In genomic region chr9:9625248-9625647, GRCh38 we compare ENCODE assay signal across 23 cellular contexts.
"Had no signal": no experiment of that assay in that cellular context is flagged by ENCODE, and none has a peak within 500 bp of the region (broad histone marks: within the 10 kb centered on the region; RNA-seq: fewer than 3 reads in every experiment).

No MANE protein-coding gene starts in this region.

- H3K4me3 ChIP-seq: gastrocnemius medialis, heart left ventricle, pancreas, psoas muscle, right atrium auricular region, tibial nerve had no signal

- ATAC-seq: effector memory CD8-positive, alpha-beta T cell; gastrocnemius medialis; heart left ventricle; naive thymus-derived CD4-positive, alpha-beta T cell; pancreas; psoas muscle had no signal

- DNase-seq: activated CD4-positive, alpha-beta memory T cell treated with anti-CD3 and anti-CD28 coated beads for 36 hours; activated CD4-positive, alpha-beta T cell treated with anti-CD3 and anti-CD28 coated beads, Interleukin-2, amount 10 ng/mL, durations not matched to agents 24 days and 14 days; activated CD4-positive, CD25-positive, alpha-beta regulatory T cell treated with anti-CD3 and anti-CD28 coated beads, Interleukin-2, amount 50 U/mL, for 72 hours; activated CD8-positive, alpha-beta memory T cell treated with anti-CD3 and anti-CD28 coated beads, Interleukin-2, amount 50 U/mL, for 4 hours; activated effector memory CD4-positive, alpha-beta T cell treated with anti-CD3 and anti-CD28 coated beads, Interleukin-2, amount 50 U/mL, for 16 hours; activated naive CD4-positive, alpha-beta T cell treated with anti-CD3 and anti-CD28 coated beads, Interleukin-2, amount 10 ng/mL, durations not matched to agents 7 days and 5 days; activated naive CD8-positive, alpha-beta T cell treated with anti-CD3 and anti-CD28 coated beads, Interleukin-2, amount 10 ng/mL, durations not matched to agents 7 days and 5 days; activated T-cell treated with anti-CD3 and anti-CD28 coated beads, Interleukin-2, amount 50 U/mL, for 1 hour; amniotic stem cell; brain microvascular endothelial cell; cortex of kidney; effector memory CD8-positive, alpha-beta T cell; erythroblast; gastrocnemius medialis; heart left ventricle; naive thymus-derived CD4-positive, alpha-beta T cell; nucleus accumbens; pancreas; psoas muscle; stimulated activated naive CD4-positive, alpha-beta T cell treated with Interleukin-2 at 50 U/mL for 16 hours; T1000 had no signal
